Comparison of ENCODE assay signal across 9 cellular contexts in the genomic region with DNA sequence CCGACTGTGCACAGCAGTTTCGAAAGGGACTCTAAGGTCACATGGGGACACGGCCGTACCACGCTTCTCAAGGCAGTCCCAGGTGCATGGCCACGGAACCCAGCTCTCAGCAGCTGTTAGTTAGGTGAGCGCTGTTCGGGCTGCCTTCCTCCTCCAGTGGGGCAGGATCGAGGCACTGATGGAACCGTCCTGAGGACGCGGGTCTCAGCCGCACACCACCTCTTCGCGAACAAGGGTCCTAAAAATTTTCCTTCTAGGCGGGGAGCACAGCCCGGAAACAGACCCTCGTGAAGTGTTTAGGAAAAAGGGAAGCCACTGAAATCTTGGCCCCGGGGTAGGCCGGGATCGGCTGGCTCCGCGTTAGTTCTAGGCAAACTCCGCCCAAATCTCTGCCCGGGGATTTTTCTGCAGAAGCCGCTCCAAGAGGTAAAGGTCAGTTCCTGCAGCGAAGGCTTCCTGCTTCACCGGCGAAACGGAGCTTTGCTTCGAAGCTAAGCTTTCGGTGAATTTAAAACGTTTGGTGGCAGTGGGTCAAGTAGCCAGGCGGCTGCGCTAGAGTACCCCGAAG. TPM values are rescaled to one million over a fixed set of nuclear protein-coding genes. Genes with fewer than 3 reads are reported as not detected.
DNase-seq lines count a peak whose midpoint lies in the region; ATAC-seq and TF ChIP-seq lines count a peak whose summit lies in the region.
"Had no signal": no experiment of that assay in that cellular context is flagged by ENCODE, and none has a peak within 500 bp of the region (broad histone marks: within the 10 kb centered on the region; RNA-seq: fewer than 3 reads in every experiment).

No MANE protein-coding gene starts in this region.

- no peak for TF ChIP-seq CTCF in cardiac fibroblast (IDR thresholded peaks at IDR 0.05; ENCODE audit: low read depth, low read length)
- no peak for TF ChIP-seq CTCF in lower lobe of right lung (IDR thresholded peaks at IDR 0.05)
- TF ChIP-seq CTCF in tibial artery (IDR thresholded peaks at IDR 0.05) = no peak

- intact Hi-C loops in lower lobe of right lung (cut with DNase I) = no loop called here
- intact Hi-C loops in tibial artery (cut with DNase I; ENCODE audit: low total_unique reads) = no loop called here

- DNase-seq in ELR (ENCODE audit: low read depth) (peak; percentile 27), NCI-H748 (lab: John Stamatoyannopoulos, UW; ENCODE audit: unreplicated experiment) (peak; percentile 75), cardiac fibroblast (ENCODE audit: low read depth in 2 of 2) (peak in 1 of 2 donors; percentile 15), lower lobe of right lung (no peak), tibial artery (no peak)

- H3K36me3 ChIP-seq in lower lobe of right lung (no peaks in the 10 kb centered on the region), tibial artery (no peaks in the 10 kb centered on the region)

- H3K27ac ChIP-seq in lower lobe of right lung = no peak overlapping the region
- no peak overlapping the region for H3K27ac ChIP-seq in tibial artery

- H3K4me3 ChIP-seq in cardiac fibroblast (replicated peaks in 1 of 2; ENCODE audit: low read depth in 2 of 2, low read length in 2 of 2) (peak overlapping the region; percentile 22 to 45), lower lobe of right lung (peak overlapping the region; percentile 60), tibial artery (peak overlapping the region; percentile 40 to 53)

- H3K9me3 ChIP-seq in lower lobe of right lung = no peaks in the 10 kb centered on the region
- H3K9me3 ChIP-seq in tibial artery = no peaks in the 10 kb centered on the region

- ATAC-seq in lower lobe of right lung = peak; percentile 58 to 67
- no peak for ATAC-seq in GM21529 (IDR thresholded peaks at IDR 0.05; ENCODE audit: unreplicated experiment)
- ATAC-seq in GM18909 (IDR thresholded peaks at IDR 0.05; ENCODE audit: poor library complexity, unreplicated experiment) = no peak
- ATAC-seq in GM18502 (IDR thresholded peaks at IDR 0.05; ENCODE audit: poor library complexity, unreplicated experiment) = no peak

- H3K4me1 ChIP-seq in lower lobe of right lung (peaks cover 29% of the 10 kb centered on the region), tibial artery (peaks cover 0 to 28% (median 24%) of the 10 kb centered on the region in 4 donors)

- H3K27me3 ChIP-seq in lower lobe of right lung (ENCODE audit: low read depth) (peaks cover 68% of the 10 kb centered on the region), tibial artery (peaks cover 14 to 69% of the 10 kb centered on the region in 2 donors)

RNA-seq across cellular contexts. Expression of a gene that starts 0.8 kb away (rescaled TPM):
- 0.77 TPM for total RNA-seq in lower lobe of right lung
- total RNA-seq: pulmonary artery endothelial cell had no signal

RNA-seq across cellular contexts. Expression of a gene that starts 31.1 kb away (rescaled TPM):
- not detected for total RNA-seq in lower lobe of right lung

RNA-seq across cellular contexts. Expression of a gene that starts 40.1 kb away (rescaled TPM):
- not detected for total RNA-seq in lower lobe of right lung
- total RNA-seq: pulmonary artery endothelial cell had no signal

Comparison
In these comparisons a context has a peak if more than half of its experiments do, and no peak if none do; other contexts are left out.
1. DNase-seq: peak in ELR (single experiment) and NCI-H748 (single experiment); none in lower lobe of right lung (single experiment) and tibial artery (0 of 2).
2. ATAC-seq: peak in lower lobe of right lung (2 of 2); none in GM21529 (single experiment), GM18909 (single experiment) and GM18502 (single experiment).
3. Peak in every context shown above with its lines, with median percentiles within 50 percentile points of each other: H3K4me3 ChIP-seq.